ENCODE assay signal across 24 cellular contexts in the genomic region with DNA sequence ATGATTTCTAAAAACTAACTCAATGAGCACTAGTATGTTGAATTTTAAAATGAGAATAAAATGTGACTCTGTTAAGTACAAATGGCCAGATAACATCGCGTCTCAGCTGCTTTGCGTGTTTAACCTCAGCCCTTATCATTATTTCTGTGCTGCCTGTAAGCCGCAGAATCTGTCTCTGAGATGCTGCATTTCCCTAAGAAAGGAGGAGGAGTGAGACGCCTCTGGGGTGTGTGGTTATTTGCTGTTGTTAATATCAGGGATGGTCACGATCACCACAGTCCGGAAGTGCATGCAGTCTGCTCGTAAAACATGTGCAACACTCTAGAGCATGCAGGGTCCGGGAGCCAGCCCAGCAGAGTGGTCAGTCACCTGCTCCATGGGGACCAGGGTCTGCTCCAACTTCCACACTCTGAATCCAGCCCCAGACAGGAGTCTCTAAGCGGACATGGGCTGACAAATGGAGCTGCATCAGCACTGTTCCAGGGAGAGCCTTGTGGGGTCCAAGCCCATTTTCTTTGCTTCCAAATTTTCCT.
A peak's percentile ranks its signal among the peaks of the same experiment; 100 is the strongest.
DNase-seq lines count a peak whose midpoint lies in the region; ATAC-seq and TF ChIP-seq lines count a peak whose summit lies in the region.
"Had no signal": no experiment of that assay in that cellular context is flagged by ENCODE, and none has a peak within 500 bp of the region (broad histone marks: within the 10 kb centered on the region; RNA-seq: fewer than 3 reads in every experiment).

No MANE protein-coding gene starts in this region.

- no peak overlapping the region for H3K4me3 Mint-ChIP-seq in activated CD4-positive, alpha-beta memory T cell treated with anti-CD3 and anti-CD28 coated beads, Interleukin-2, amount 10 ng/mL, durations not matched to agents 7 days and 5 days
- H3K4me3 Mint-ChIP-seq in activated CD4-positive, alpha-beta memory T cell treated with anti-CD3 and anti-CD28 coated beads for 36 hours: no peak overlapping the region
- no peak overlapping the region for H3K4me3 Mint-ChIP-seq in stimulated activated effector memory CD8-positive, alpha-beta T cell treated with anti-CD3 and anti-CD28 coated beads, Interleukin-12 subunit alpha, Interleukin-12 subunit beta, amount 100 ng/mL, for 72 hours
- H3K4me3 Mint-ChIP-seq: CD14-positive monocyte had no signal

- H3K27ac ChIP-seq in hepatocyte: no peak overlapping the region
- no peak overlapping the region for H3K27ac ChIP-seq in esophagus squamous epithelium
- H3K27ac ChIP-seq: Peyer's patch, SJCRH30 had no signal

- no peak for TF ChIP-seq POLR2A in esophagus squamous epithelium (IDR thresholded peaks at IDR 0.05)

- no peaks in the 10 kb centered on the region for H3K27me3 ChIP-seq in hepatocyte
- no peaks in the 10 kb centered on the region for H3K27me3 ChIP-seq in esophagus squamous epithelium
- H3K27me3 ChIP-seq: BE2C, MG63, Peyer's patch, SJCRH30 had no signal

- no peaks in the 10 kb centered on the region for H3K36me3 Mint-ChIP-seq in activated CD4-positive, alpha-beta memory T cell treated with anti-CD3 and anti-CD28 coated beads, Interleukin-2, amount 10 ng/mL, durations not matched to agents 7 days and 5 days (ENCODE audit: low read depth)
- H3K36me3 Mint-ChIP-seq in activated CD4-positive, alpha-beta memory T cell treated with anti-CD3 and anti-CD28 coated beads for 36 hours: no peaks in the 10 kb centered on the region
- H3K36me3 Mint-ChIP-seq in stimulated activated effector memory CD8-positive, alpha-beta T cell treated with anti-CD3 and anti-CD28 coated beads, Interleukin-12 subunit alpha, Interleukin-12 subunit beta, amount 100 ng/mL, for 72 hours: no peaks in the 10 kb centered on the region
- H3K36me3 Mint-ChIP-seq: CD14-positive monocyte had no signal

- H3K9me3 Mint-ChIP-seq in activated CD4-positive, alpha-beta memory T cell treated with anti-CD3 and anti-CD28 coated beads, Interleukin-2, amount 10 ng/mL, durations not matched to agents 7 days and 5 days: no peaks in the 10 kb centered on the region
- H3K9me3 Mint-ChIP-seq in activated CD4-positive, alpha-beta memory T cell treated with anti-CD3 and anti-CD28 coated beads for 36 hours: no peaks in the 10 kb centered on the region
- no peaks in the 10 kb centered on the region for H3K9me3 Mint-ChIP-seq in stimulated activated effector memory CD8-positive, alpha-beta T cell treated with anti-CD3 and anti-CD28 coated beads, Interleukin-12 subunit alpha, Interleukin-12 subunit beta, amount 100 ng/mL, for 72 hours

- H3K79me2 ChIP-seq in hepatocyte: no peaks in the 10 kb centered on the region

- no peaks in the 10 kb centered on the region for H3K9me2 ChIP-seq in hepatocyte (replicated peaks; ENCODE audit: insufficient read depth)

- H3K27me3 Mint-ChIP-seq in activated CD4-positive, alpha-beta memory T cell treated with anti-CD3 and anti-CD28 coated beads, Interleukin-2, amount 10 ng/mL, durations not matched to agents 7 days and 5 days: no peaks in the 10 kb centered on the region
- H3K27me3 Mint-ChIP-seq in activated CD4-positive, alpha-beta memory T cell treated with anti-CD3 and anti-CD28 coated beads for 36 hours: no peaks in the 10 kb centered on the region

- H3K4me1 ChIP-seq in hepatocyte (ENCODE audit: insufficient read depth) (no peaks in the 10 kb centered on the region), esophagus squamous epithelium (peaks cover 0 to 5% (median 0%) of the 10 kb centered on the region in 3 donors)
- H3K4me1 ChIP-seq: BE2C, HAP-1, Peyer's patch, SJCRH30 had no signal

- H3K4me3 ChIP-seq in Jurkat, Clone E6-1 (ENCODE audit: low read length): no peak overlapping the region
- H3K4me3 ChIP-seq in hepatocyte (no peak overlapping the region), esophagus squamous epithelium (no peak overlapping the region)
- H3K4me3 ChIP-seq: HAP-1, MG63, Peyer's patch, SJCRH30 had no signal

- CTCF ChIA-PET in activated CD4-positive, alpha-beta memory T cell treated with anti-CD3 and anti-CD28 coated beads, Interleukin-2, amount 10 ng/mL, durations not matched to agents 7 days and 5 days (lab: Charles Lee): no interaction called here
- CTCF ChIA-PET in activated CD4-positive, alpha-beta memory T cell treated with anti-CD3 and anti-CD28 coated beads for 36 hours (lab: Charles Lee): no interaction called here

- H3K27ac Mint-ChIP-seq in activated CD4-positive, alpha-beta memory T cell treated with anti-CD3 and anti-CD28 coated beads, Interleukin-2, amount 10 ng/mL, durations not matched to agents 7 days and 5 days: no peak overlapping the region
- H3K27ac Mint-ChIP-seq in activated CD4-positive, alpha-beta memory T cell treated with anti-CD3 and anti-CD28 coated beads for 36 hours: no peak overlapping the region
- peak overlapping the region; percentile 20 for H3K27ac Mint-ChIP-seq in stimulated activated effector memory CD8-positive, alpha-beta T cell treated with anti-CD3 and anti-CD28 coated beads, Interleukin-12 subunit alpha, Interleukin-12 subunit beta, amount 100 ng/mL, for 72 hours
- H3K27ac Mint-ChIP-seq: CD14-positive monocyte had no signal

- POLR2A ChIA-PET in activated CD4-positive, alpha-beta memory T cell treated with anti-CD3 and anti-CD28 coated beads, Interleukin-2, amount 10 ng/mL, durations not matched to agents 7 days and 5 days (lab: Charles Lee): interaction anchor here (0.7 to 0.9 kb wide), 2 partner anchors 10 to 21 kb away, joined by 3 to 5 read pairs; no protein-coding TSS in a partner anchor
- POLR2A ChIA-PET in activated CD4-positive, alpha-beta memory T cell treated with anti-CD3 and anti-CD28 coated beads for 36 hours (lab: Charles Lee): no interaction called here

- peak; percentile 36 for ATAC-seq in stimulated activated effector memory CD8-positive, alpha-beta T cell treated with anti-CD3 and anti-CD28 coated beads, Interleukin-12 subunit alpha, Interleukin-12 subunit beta, amount 100 ng/mL, for 72 hours

- H3K36me3 ChIP-seq in hepatocyte (replicated peaks; ENCODE audit: insufficient read depth, low read depth) (no peaks in the 10 kb centered on the region), esophagus squamous epithelium (no peaks in the 10 kb centered on the region)
- H3K36me3 ChIP-seq: BE2C, HAP-1, MG63, Peyer's patch, SJCRH30 had no signal

- 53% methylated on average over 10 of the region's 10 CpGs for WGBS in hepatocyte (ENCODE audit: low lambda C conversion rate, missing lambda C conversion rate)
- 82 to 88% methylated on average over 9 to 10 of the region's 10 CpGs for WGBS in esophagus squamous epithelium, 2 donors

- peak overlapping the region; percentile 17 for H3K4me2 ChIP-seq in hepatocyte

- intact Hi-C loops in activated CD4-positive, alpha-beta memory T cell treated with anti-CD3 and anti-CD28 coated beads for 36 hours (cut with micrococcal nuclease): no loop called here
- intact Hi-C loops in esophagus squamous epithelium (cut with DNase I): no loop called here

- H3K9me3 ChIP-seq in hepatocyte (ENCODE audit: low read depth) (no peaks in the 10 kb centered on the region), esophagus squamous epithelium (no peaks in the 10 kb centered on the region)
- H3K9me3 ChIP-seq: HAP-1, MG63, Peyer's patch, SJCRH30 had no signal

- H3K4me1 Mint-ChIP-seq in activated CD4-positive, alpha-beta memory T cell treated with anti-CD3 and anti-CD28 coated beads, Interleukin-2, amount 10 ng/mL, durations not matched to agents 7 days and 5 days: peaks cover 33% of the 10 kb centered on the region
- H3K4me1 Mint-ChIP-seq in activated CD4-positive, alpha-beta memory T cell treated with anti-CD3 and anti-CD28 coated beads for 36 hours (ENCODE audit: low read depth): peaks cover 20% of the 10 kb centered on the region
- peaks cover 42% of the 10 kb centered on the region for H3K4me1 Mint-ChIP-seq in stimulated activated effector memory CD8-positive, alpha-beta T cell treated with anti-CD3 and anti-CD28 coated beads, Interleukin-12 subunit alpha, Interleukin-12 subunit beta, amount 100 ng/mL, for 72 hours

- TF ChIP-seq CTCF in hepatocyte (IDR thresholded peaks at IDR 0.05; ENCODE audit: poor library complexity): no peak
- TF ChIP-seq CTCF in esophagus squamous epithelium (IDR thresholded peaks at IDR 0.05): no peak

- no peaks in the 10 kb centered on the region for H4K20me1 ChIP-seq in hepatocyte (ENCODE audit: insufficient read depth, poor library complexity, severe bottlenecking)

- DNase-seq in activated CD4-positive, alpha-beta memory T cell treated with anti-CD3 and anti-CD28 coated beads, Interleukin-2, amount 10 ng/mL, durations not matched to agents 7 days and 5 days: peak; percentile 31
- DNase-seq in activated CD4-positive, alpha-beta memory T cell treated with anti-CD3 and anti-CD28 coated beads for 36 hours: no peak
- peak; percentile 62 for DNase-seq in Jurkat, Clone E6-1 (ENCODE audit: low read depth, low spot score)
- no peak for DNase-seq in hepatocyte (ENCODE audit: low spot score)
- DNase-seq in stimulated activated effector memory CD8-positive, alpha-beta T cell treated with anti-CD3 and anti-CD28 coated beads, Interleukin-12 subunit alpha, Interleukin-12 subunit beta, amount 100 ng/mL, for 72 hours (ENCODE audit: low spot score in 2 of 2): no peak
- DNase-seq in activated effector memory CD4-positive, alpha-beta T cell treated with Interleukin-2 at 50 U/mL for 16 hours: no peak
- DNase-seq in NCI-H2029 treated with DMSO at 0.1 percent for 48 hours (lab: John Stamatoyannopoulos, UW): no peak
- no peak for DNase-seq in esophagus squamous epithelium (lab: John Stamatoyannopoulos, UW)
- DNase-seq: 8988T, ACHN, BE2C, Calu3, DMS79 treated with DMSO at 0.1 percent for 48 hours, GOT3, KBM-7, MG63, NCI-H2029, NCI-H446 treated with DMSO at 0.1 percent for 48 hours, NCI-H526, NCI-H82, Peyer's patch, SJCRH30 had no signal

- H2AFZ ChIP-seq in hepatocyte: no peak overlapping the region

Comparison
In these comparisons a context has a peak if more than half of its experiments do, and no peak if none do; other contexts are left out.
1. DNase-seq: peak in activated CD4-positive, alpha-beta memory T cell treated with anti-CD3 and anti-CD28 coated beads, Interleukin-2, amount 10 ng/mL, durations not matched to agents 7 days and 5 days (single experiment) and Jurkat, Clone E6-1 (single experiment); none in activated CD4-positive, alpha-beta memory T cell treated with anti-CD3 and anti-CD28 coated beads for 36 hours (single experiment), hepatocyte (single experiment), stimulated activated effector memory CD8-positive, alpha-beta T cell treated with anti-CD3 and anti-CD28 coated beads, Interleukin-12 subunit alpha, Interleukin-12 subunit beta, amount 100 ng/mL, for 72 hours (0 of 2), activated effector memory CD4-positive, alpha-beta T cell treated with Interleukin-2 at 50 U/mL for 16 hours (single experiment), NCI-H2029 treated with DMSO at 0.1 percent for 48 hours (single experiment) and esophagus squamous epithelium (single experiment).